Comparison of ENCODE assay signal across 7 cellular contexts in the genomic region with DNA sequence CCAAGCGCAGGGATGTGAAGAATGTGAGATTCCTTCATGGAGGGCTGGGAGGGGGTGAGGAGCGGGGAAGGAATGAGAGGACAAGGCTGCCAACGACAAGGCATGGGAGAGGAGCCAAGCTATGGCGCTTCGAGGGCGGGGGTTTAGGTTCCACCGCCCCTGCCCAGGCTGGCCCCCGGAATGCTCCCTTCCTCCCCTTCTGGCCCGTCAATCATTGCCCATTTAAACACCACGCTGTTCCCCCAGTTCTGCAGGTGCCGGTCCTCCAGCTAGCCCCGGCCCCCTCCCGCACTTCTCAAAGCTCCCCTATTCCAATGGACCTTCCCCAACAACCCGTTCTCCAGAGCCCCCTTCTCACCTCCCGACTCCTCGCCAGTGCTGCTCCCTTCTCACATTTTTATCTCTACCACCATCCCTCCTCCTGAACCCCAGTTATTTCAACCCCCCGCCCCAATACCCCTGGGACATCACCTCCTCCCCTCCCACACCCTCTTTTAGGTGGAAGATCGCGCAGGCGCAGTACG. TPM values are rescaled to one million over a fixed set of nuclear protein-coding genes. Genes with fewer than 3 reads are reported as not detected.
DNase-seq lines count a peak whose midpoint lies in the region; ATAC-seq and TF ChIP-seq lines count a peak whose summit lies in the region.

No MANE protein-coding gene starts in this region.

- H3K27me3 Mint-ChIP-seq in progenitor cell of endocrine pancreas: no peaks in the 10 kb centered on the region

- TF ChIP-seq CTCF in left ventricle myocardium inferior (IDR thresholded peaks at IDR 0.05; ENCODE audit: borderline replicate concordance) (no peak), progenitor cell of endocrine pancreas (IDR thresholded peaks at IDR 0.05; ENCODE audit: unreplicated experiment) (no peak)

- peaks cover 31% of the 10 kb centered on the region for H3K4me1 Mint-ChIP-seq in progenitor cell of endocrine pancreas (ENCODE audit: low read depth)

- ATAC-seq in GM21390 (IDR thresholded peaks at IDR 0.05; ENCODE audit: unreplicated experiment): peak; percentile 3

- no peaks in the 10 kb centered on the region for H3K27me3 ChIP-seq in left ventricle myocardium inferior (ENCODE audit: low read depth)

- H3K27ac Mint-ChIP-seq in progenitor cell of endocrine pancreas: peak overlapping the region; percentile 99

- intact Hi-C loops in left ventricle myocardium inferior (cut with micrococcal nuclease): no loop called here

- H3K4me1 ChIP-seq in left ventricle myocardium inferior: peaks cover 63% of the 10 kb centered on the region

- no peaks in the 10 kb centered on the region for H3K9me3 Mint-ChIP-seq in progenitor cell of endocrine pancreas (ENCODE audit: low read depth)

- DNase-seq in ELR (ENCODE audit: low read depth): peak; percentile 73
- no peak for DNase-seq in Jurkat, Clone E6-1 (ENCODE audit: low read depth, low spot score)
- peak; percentile 69 for DNase-seq in amniotic epithelial cell (ENCODE audit: low read depth)
- peak; percentile 59 for DNase-seq in left ventricle myocardium inferior
- no peak for DNase-seq in progenitor cell of endocrine pancreas (ENCODE audit: low spot score, unreplicated experiment)
- no peak for DNase-seq in HT-29 (ENCODE audit: low spot score)

- H3K36me3 ChIP-seq in left ventricle myocardium inferior: peaks cover 9% of the 10 kb centered on the region

- H3K36me3 Mint-ChIP-seq in progenitor cell of endocrine pancreas (ENCODE audit: insufficient read depth): peaks cover 4% of the 10 kb centered on the region

- H3K4me3 Mint-ChIP-seq in progenitor cell of endocrine pancreas (ENCODE audit: low read depth): peak overlapping the region; percentile 95

- no peaks in the 10 kb centered on the region for H3K9me3 ChIP-seq in left ventricle myocardium inferior (replicated peaks)

- peak overlapping the region; percentile 99 for H3K27ac ChIP-seq in left ventricle myocardium inferior (replicated peaks)

- peak overlapping the region; percentile 95 for H3K4me3 ChIP-seq in Jurkat, Clone E6-1 (ENCODE audit: low read length)
- peak overlapping the region; percentile 81 for H3K4me3 ChIP-seq in left ventricle myocardium inferior

RNA-seq across cellular contexts. Expression of gene RNF41, which starts 0.4 kb away (rescaled TPM):
- polyA plus RNA-seq in Jurkat, Clone E6-1 (2012; ENCODE audit: insufficient read depth, insufficient read length): 33.8 TPM
- total RNA-seq in left ventricle myocardium inferior: 51.4 TPM
- total RNA-seq in progenitor cell of endocrine pancreas: 50.0 and 50.8 TPM in 2 replicates
- 94.3 and 103 TPM in 2 replicates for total RNA-seq in HT-29 (2014; rRNA removed; shearing (Covaris generic))

RNA-seq across cellular contexts. Expression of gene NABP2, which starts 2.8 kb away (rescaled TPM):
- 86.9 TPM for polyA plus RNA-seq in Jurkat, Clone E6-1 (2012; ENCODE audit: insufficient read depth, insufficient read length)
- 20.3 TPM for total RNA-seq in left ventricle myocardium inferior
- total RNA-seq in progenitor cell of endocrine pancreas: 37.9 and 40.5 TPM in 2 replicates
- total RNA-seq in HT-29 (2014; rRNA removed; shearing (Covaris generic)): 57.1 and 69.9 TPM in 2 replicates

RNA-seq across cellular contexts. Expression of gene SLC39A5, which starts 8.6 kb away (rescaled TPM):
- not detected for polyA plus RNA-seq in Jurkat, Clone E6-1 (2012; ENCODE audit: insufficient read depth, insufficient read length)
- not detected for total RNA-seq in left ventricle myocardium inferior
- 62.9 and 65.2 TPM in 2 replicates for total RNA-seq in progenitor cell of endocrine pancreas
- total RNA-seq in HT-29 (2014; rRNA removed; shearing (Covaris generic)): 8.6 and 10.7 TPM in 2 replicates

RNA-seq across cellular contexts. Expression of gene SMARCC2, which starts 32.0 kb away (rescaled TPM):
- polyA plus RNA-seq in Jurkat, Clone E6-1 (2012; ENCODE audit: insufficient read depth, insufficient read length): 81.0 TPM
- 67.1 TPM for total RNA-seq in left ventricle myocardium inferior
- total RNA-seq in progenitor cell of endocrine pancreas: 202 and 207 TPM in 2 replicates
- total RNA-seq in HT-29 (2014; rRNA removed; shearing (Covaris generic)): 15.5 and 20.2 TPM in 2 replicates

RNA-seq across cellular contexts. Expression of gene ANKRD52, which starts 36.9 kb away (rescaled TPM):
- polyA plus RNA-seq in Jurkat, Clone E6-1 (2012; ENCODE audit: insufficient read depth, insufficient read length): 26.4 TPM
- total RNA-seq in left ventricle myocardium inferior (25.1 TPM), progenitor cell of endocrine pancreas (60.3 and 64.3 TPM in 2 replicates)
- total RNA-seq in HT-29 (2014; rRNA removed; shearing (Covaris generic)): 8.1 and 13.4 TPM in 2 replicates

Comparison
In these comparisons a context has a peak if more than half of its experiments do, and no peak if none do; other contexts are left out.
1. DNase-seq: peak in ELR (single experiment), amniotic epithelial cell (single experiment) and left ventricle myocardium inferior (single experiment); none in Jurkat, Clone E6-1 (single experiment), progenitor cell of endocrine pancreas (single experiment) and HT-29 (single experiment).